In the genomic region with DNA sequence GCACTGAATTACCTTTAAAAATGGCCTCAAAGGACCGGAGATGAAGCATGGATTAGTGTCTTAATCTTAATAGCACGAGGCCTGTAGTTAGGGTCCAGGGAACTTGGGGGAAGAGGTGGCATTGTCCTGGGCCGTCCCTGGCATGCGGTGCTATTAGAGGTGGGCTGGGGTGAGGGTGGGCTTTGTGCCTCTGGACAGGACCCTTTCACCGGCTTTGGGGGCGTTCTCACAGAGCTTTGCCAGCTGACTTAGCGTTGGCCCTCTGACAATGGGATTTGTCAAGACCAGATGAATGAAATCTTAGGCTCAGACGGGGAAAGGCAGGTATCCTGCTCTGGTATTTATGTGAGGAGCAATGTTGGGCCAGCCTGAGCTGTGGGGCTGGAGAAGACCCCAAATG, we compare ENCODE assay signal across 1 cellular context.
TF ChIP-seq lines count a peak whose summit lies in the region.

No MANE protein-coding gene starts in this region.

TF ChIP-seq in H1, 55 proteins besides CTCF, POLR2A, EP300 and RAD21:
- TF ChIP-seq E2F6 (IDR thresholded peaks at IDR 0.05) (no peak), SIX5 (IDR thresholded peaks at IDR 0.05; ENCODE audit: low read depth, low read length) (no peak), SP4 (IDR thresholded peaks at IDR 0.05; ENCODE audit: low read length) (no peak)
TF ChIP-seq in H1: peak in this region for 0.
